Comparison of ENCODE assay signal across 10 cellular contexts in the genomic region with DNA sequence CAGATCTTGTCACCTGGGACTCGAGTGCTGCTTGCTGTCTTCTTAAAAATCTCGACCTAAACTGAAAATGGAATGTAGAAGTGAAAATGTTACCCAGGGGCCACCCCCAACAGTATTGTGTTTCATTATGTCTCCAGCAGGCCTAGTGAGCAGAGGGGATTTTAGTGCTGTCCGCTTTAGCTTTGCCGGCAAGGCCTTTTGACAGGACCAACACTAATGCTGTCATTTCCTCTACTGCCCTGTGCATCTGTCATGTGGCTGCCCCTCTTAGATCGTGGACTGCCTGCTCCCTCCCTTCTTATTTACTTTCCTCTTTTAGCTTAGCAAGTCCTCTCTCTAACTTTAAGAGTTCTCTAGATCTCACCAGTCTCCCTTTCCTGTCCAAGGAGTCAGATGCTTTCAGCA.
A peak's percentile ranks its signal among the peaks of the same experiment; 100 is the strongest.
DNase-seq lines count a peak whose midpoint lies in the region; ATAC-seq, FAIRE-seq and TF ChIP-seq lines count a peak whose summit lies in the region.
"Had no signal": no experiment of that assay in that cellular context is flagged by ENCODE, and none has a peak within 500 bp of the region (broad histone marks: within the 10 kb centered on the region; RNA-seq: fewer than 3 reads in every experiment).

No MANE protein-coding gene starts in this region.

- H3K4me3 ChIP-seq in GM12865 (ENCODE audit: low read depth, low read length) (no peak overlapping the region), GM12878 (no peak overlapping the region)
- H3K4me3 ChIP-seq: right atrium auricular region, tibial artery had no signal

- peak overlapping the region; percentile 80 for H3K27ac ChIP-seq in GM12878 (ENCODE audit: control insufficient read depth, insufficient read depth)
- H3K27ac ChIP-seq: right atrium auricular region, tibial artery had no signal

- RAD21 ChIA-PET in GM12878 (lab: Charles Lee; ENCODE audit: unreplicated experiment), result interaction anchor here (0.6 to 2.2 kb wide), 3 partner anchors 24 to 158 kb away, joined by 3 to 9 read pairs (median 5); no protein-coding TSS in a partner anchor

- intact Hi-C loops in GM12878 (cut with micrococcal nuclease; ENCODE audit: unreplicated experiment), result loop anchor here (2.0 kb wide), 1 partner anchor 459 kb away; no protein-coding TSS in a partner anchor

- no peaks in the 10 kb centered on the region for H3K9me3 ChIP-seq in GM12878 (replicated peaks; ENCODE audit: control insufficient read depth, insufficient read depth, low read length)
- H3K9me3 ChIP-seq: right atrium auricular region, tibial artery had no signal

- SMC1A ChIA-PET in GM12878 (lab: Charles Lee; ENCODE audit: uncharacterized antibody, unreplicated experiment), result interaction anchor here (0.7 to 1.7 kb wide), 5 partner anchors 24 to 461 kb away, joined by 3 to 7 read pairs (median 3); no protein-coding TSS in a partner anchor

- POLR2A ChIA-PET in GM12878 (lab: Charles Lee), result no interaction called here

- peak; percentile 63; the same call in 1 of the 2 replicates for TF ChIP-seq POLR2A in GM12878 (IDR thresholded peaks at IDR 0.05; ENCODE audit: low read depth, low read length)

- CTCF ChIA-PET in GM12878 (lab: Yijun Ruan, JAX), result interaction anchor here (0.6 to 2.3 kb wide), 5 partner anchors 12 to 460 kb away, joined by 3 to 7 read pairs (median 4); no protein-coding TSS in a partner anchor

- H3K4me1 ChIP-seq in GM12878 (ENCODE audit: control insufficient read depth, insufficient read depth, low read length), result peaks cover 7% of the 10 kb centered on the region
- H3K4me1 ChIP-seq: right atrium auricular region, tibial artery had no signal

- H3K9me3 Mint-ChIP-seq in T-helper 2 cell treated with Interferon-gamma antibody and Interleukin-4, amounts not matched to agents 5 μg/mL and 100 μg/mL, for 36 hours, result peaks cover 12% of the 10 kb centered on the region

- no peaks in the 10 kb centered on the region for H4K20me1 ChIP-seq in GM12878 (ENCODE audit: control insufficient read depth, insufficient read depth)

- H3K4me2 ChIP-seq in GM12878 (ENCODE audit: control insufficient read depth, insufficient read depth), result peak overlapping the region; percentile 78

- in situ Hi-C loops in GM12878 (cut with MboI), result no loop called here

- H3K27me3 Mint-ChIP-seq in T-helper 2 cell treated with Interferon-gamma antibody and Interleukin-4, amounts not matched to agents 5 μg/mL and 100 μg/mL, for 36 hours (ENCODE audit: low read depth), result no peaks in the 10 kb centered on the region

- no peak for TF ChIP-seq RAD21 in GM12878 (IDR thresholded peaks at IDR 0.05; ENCODE audit: insufficient read depth, low read depth, low read length)

- H3K27ac Mint-ChIP-seq in T-helper 2 cell treated with Interferon-gamma antibody and Interleukin-4, amounts not matched to agents 5 μg/mL and 100 μg/mL, for 36 hours, result no peak overlapping the region

- peak overlapping the region; percentile 41; the same call in 1 of the 2 replicates for H3K9ac ChIP-seq in GM12878 (ENCODE audit: control insufficient read depth, insufficient read depth, low read length)

- peak; percentile 40 to 65; a peak in 2 of 4 replicates for TF ChIP-seq EP300 in GM12878 (IDR thresholded peaks at IDR 0.05; ENCODE audit: borderline replicate concordance in 1 of 2, control insufficient read depth in 1 of 2, low read depth in 2 of 2, low read length in 2 of 2)

- no peaks in the 10 kb centered on the region for H3K4me1 Mint-ChIP-seq in T-helper 2 cell treated with Interferon-gamma antibody and Interleukin-4, amounts not matched to agents 5 μg/mL and 100 μg/mL, for 36 hours (ENCODE audit: low read depth)

- no peaks in the 10 kb centered on the region for H3K36me3 Mint-ChIP-seq in T-helper 2 cell treated with Interferon-gamma antibody and Interleukin-4, amounts not matched to agents 5 μg/mL and 100 μg/mL, for 36 hours (ENCODE audit: low read depth)

- H3K79me2 ChIP-seq in GM12878 (ENCODE audit: control insufficient read depth, insufficient read depth, low read length), result no peaks in the 10 kb centered on the region

- peak; percentile 99 for FAIRE-seq in GM12878 (lab: Jason Lieb, UNC)

- H2AFZ ChIP-seq in GM12878 (ENCODE audit: control insufficient read depth, low read depth, low read length), result peak overlapping the region; percentile 67

- 1% methylated on average over 5 of the region's 5 CpGs for WGBS in GM12878 (ENCODE audit: insufficient coverage, insufficient replicate concordance, low lambda C conversion rate, missing lambda C conversion rate)

- TF ChIP-seq CTCF in GM12865 (IDR thresholded peaks at IDR 0.05; ENCODE audit: insufficient read depth, low read depth, low read length, missing control alignments), result no peak
- peak in 1 of 3 experiments; percentile 6; a peak in 1 of 6 replicates for TF ChIP-seq CTCF in GM12878 (IDR thresholded peaks at IDR 0.05 in 2 of 3, conservative IDR thresholded peaks at IDR 0.05 in 1 of 3; ENCODE audit: control insufficient read depth in 2 of 3, extremely low read depth in 1 of 3, insufficient read depth in 1 of 3, low read depth in 3 of 3, low read length in 3 of 3)

- ATAC-seq in GM19468 (IDR thresholded peaks at IDR 0.05; ENCODE audit: extremely low read depth, unreplicated experiment) (peak; percentile 98), HG03108 (IDR thresholded peaks at IDR 0.05; ENCODE audit: unreplicated experiment) (peak; percentile 100), GM12878 (peak; percentile 100)

- no peaks in the 10 kb centered on the region for H3K27me3 ChIP-seq in GM12878 (replicated peaks in 1 of 2; ENCODE audit: control insufficient read depth in 2 of 2, insufficient read depth in 2 of 2, low read length in 1 of 2)
- H3K27me3 ChIP-seq: right atrium auricular region, tibial artery had no signal

- H3K36me3 ChIP-seq in GM12878 (ENCODE audit: control insufficient read depth in 2 of 2, insufficient read depth in 2 of 2, low read length in 1 of 2), result no peaks in the 10 kb centered on the region
- H3K36me3 ChIP-seq: right atrium auricular region, tibial artery had no signal

- BruUV-seq in GM12878 (replicated peaks; lab: Mats Ljungman, UMichigan), result no TSS peak

- no peak overlapping the region for H3K4me3 Mint-ChIP-seq in T-helper 2 cell treated with Interferon-gamma antibody and Interleukin-4, amounts not matched to agents 5 μg/mL and 100 μg/mL, for 36 hours

- peak; percentile 94 for DNase-seq in GM12865 (ENCODE audit: low read depth)
- DNase-seq in GM12878 (ENCODE audit: low read depth, low spot score), result peak; percentile 93
- no peak for DNase-seq in AG20443 (ENCODE audit: low spot score)
- no peak for DNase-seq in stimulated activated CD4-positive, alpha-beta T cell treated with anti-CD3 and anti-CD28 coated beads, Interleukin-12 subunit alpha, Interleukin-12 subunit beta, amount 100 ng/mL, for 4 hours
- no peak for DNase-seq in T-helper 2 cell treated with Interferon-gamma antibody and Interleukin-4, amounts not matched to agents 5 μg/mL and 100 μg/mL, for 36 hours (ENCODE audit: low spot score)
- DNase-seq in epidermal melanocyte (ENCODE audit: insufficient read length, low spot score), result no peak
- DNase-seq: tibial artery had no signal

TF ChIP-seq in GM12878, 131 proteins besides CTCF, POLR2A, EP300 and RAD21 (continues in another document):
- no peak for TF ChIP-seq HDAC6 (IDR thresholded peaks at IDR 0.05; ENCODE audit: unreplicated experiment)
- TF ChIP-seq PML (IDR thresholded peaks at IDR 0.05; ENCODE audit: low read length), result peak; percentile 64; the same call in 1 of the 2 replicates
- TF ChIP-seq SMAD5 (IDR thresholded peaks at IDR 0.05; ENCODE audit: low read depth), result no peak
- peak; percentile 68; the same call in 1 of the 2 replicates for TF ChIP-seq FOXM1 (IDR thresholded peaks at IDR 0.05; ENCODE audit: low read depth, low read length)
- peak; percentile 95 for TF ChIP-seq TAF1 (IDR thresholded peaks at IDR 0.05; ENCODE audit: borderline replicate concordance, low read depth, low read length)
- TF ChIP-seq, protein P1, sequence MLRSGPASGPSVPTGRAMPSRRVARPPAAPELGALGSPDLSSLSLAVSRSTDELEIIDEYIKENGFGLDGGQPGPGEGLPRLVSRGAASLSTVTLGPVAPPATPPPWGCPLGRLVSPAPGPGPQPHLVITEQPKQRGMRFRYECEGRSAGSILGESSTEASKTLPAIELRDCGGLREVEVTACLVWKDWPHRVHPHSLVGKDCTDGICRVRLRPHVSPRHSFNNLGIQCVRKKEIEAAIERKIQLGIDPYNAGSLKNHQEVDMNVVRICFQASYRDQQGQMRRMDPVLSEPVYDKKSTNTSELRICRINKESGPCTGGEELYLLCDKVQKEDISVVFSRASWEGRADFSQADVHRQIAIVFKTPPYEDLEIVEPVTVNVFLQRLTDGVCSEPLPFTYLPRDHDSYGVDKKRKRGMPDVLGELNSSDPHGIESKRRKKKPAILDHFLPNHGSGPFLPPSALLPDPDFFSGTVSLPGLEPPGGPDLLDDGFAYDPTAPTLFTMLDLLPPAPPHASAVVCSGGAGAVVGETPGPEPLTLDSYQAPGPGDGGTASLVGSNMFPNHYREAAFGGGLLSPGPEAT (IDR thresholded peaks at IDR 0.05; ENCODE audit: low read depth), result peak; percentile 85
- TF ChIP-seq, protein P2, sequence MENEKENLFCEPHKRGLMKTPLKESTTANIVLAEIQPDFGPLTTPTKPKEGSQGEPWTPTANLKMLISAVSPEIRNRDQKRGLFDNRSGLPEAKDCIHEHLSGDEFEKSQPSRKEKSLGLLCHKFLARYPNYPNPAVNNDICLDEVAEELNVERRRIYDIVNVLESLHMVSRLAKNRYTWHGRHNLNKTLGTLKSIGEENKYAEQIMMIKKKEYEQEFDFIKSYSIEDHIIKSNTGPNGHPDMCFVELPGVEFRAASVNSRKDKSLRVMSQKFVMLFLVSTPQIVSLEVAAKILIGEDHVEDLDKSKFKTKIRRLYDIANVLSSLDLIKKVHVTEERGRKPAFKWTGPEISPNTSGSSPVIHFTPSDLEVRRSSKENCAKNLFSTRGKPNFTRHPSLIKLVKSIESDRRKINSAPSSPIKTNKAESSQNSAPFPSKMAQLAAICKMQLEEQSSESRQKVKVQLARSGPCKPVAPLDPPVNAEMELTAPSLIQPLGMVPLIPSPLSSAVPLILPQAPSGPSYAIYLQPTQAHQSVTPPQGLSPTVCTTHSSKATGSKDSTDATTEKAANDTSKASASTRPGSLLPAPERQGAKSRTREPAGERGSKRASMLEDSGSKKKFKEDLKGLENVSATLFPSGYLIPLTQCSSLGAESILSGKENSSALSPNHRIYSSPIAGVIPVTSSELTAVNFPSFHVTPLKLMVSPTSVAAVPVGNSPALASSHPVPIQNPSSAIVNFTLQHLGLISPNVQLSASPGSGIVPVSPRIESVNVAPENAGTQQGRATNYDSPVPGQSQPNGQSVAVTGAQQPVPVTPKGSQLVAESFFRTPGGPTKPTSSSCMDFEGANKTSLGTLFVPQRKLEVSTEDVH (IDR thresholded peaks at IDR 0.05; ENCODE audit: low read depth, partially characterized antibody), result no peak
- no peak for TF ChIP-seq SIX5 (IDR thresholded peaks at IDR 0.05; ENCODE audit: low read depth, low read length, severe bottlenecking)
- no peak for TF ChIP-seq RB1 (IDR thresholded peaks at IDR 0.05; ENCODE audit: borderline replicate concordance)
- peak; percentile 57; the same call in 1 of the 2 replicates for TF ChIP-seq GABPA (IDR thresholded peaks at IDR 0.05; ENCODE audit: low read depth)
- TF ChIP-seq IKZF1 (conservative IDR thresholded peaks at IDR 0.05), result no peak; the same call in 1 of the 2 replicates
- TF ChIP-seq YY1 (IDR thresholded peaks at IDR 0.05; ENCODE audit: low read depth, low read length), result no peak

Comparison
In these comparisons a context has a peak if more than half of its experiments do, and no peak if none do; other contexts are left out.
1. DNase-seq: peak in GM12865 (single experiment) and GM12878 (single experiment); none in AG20443 (single experiment), stimulated activated CD4-positive, alpha-beta T cell treated with anti-CD3 and anti-CD28 coated beads, Interleukin-12 subunit alpha, Interleukin-12 subunit beta, amount 100 ng/mL, for 4 hours (single experiment), T-helper 2 cell treated with Interferon-gamma antibody and Interleukin-4, amounts not matched to agents 5 μg/mL and 100 μg/mL, for 36 hours (single experiment) and epidermal melanocyte (single experiment).
2. Peak in every context shown above with its lines, with median percentiles within 50 percentile points of each other: ATAC-seq.